2 cellular contexts compared by ENCODE assay signal in the genomic region with DNA sequence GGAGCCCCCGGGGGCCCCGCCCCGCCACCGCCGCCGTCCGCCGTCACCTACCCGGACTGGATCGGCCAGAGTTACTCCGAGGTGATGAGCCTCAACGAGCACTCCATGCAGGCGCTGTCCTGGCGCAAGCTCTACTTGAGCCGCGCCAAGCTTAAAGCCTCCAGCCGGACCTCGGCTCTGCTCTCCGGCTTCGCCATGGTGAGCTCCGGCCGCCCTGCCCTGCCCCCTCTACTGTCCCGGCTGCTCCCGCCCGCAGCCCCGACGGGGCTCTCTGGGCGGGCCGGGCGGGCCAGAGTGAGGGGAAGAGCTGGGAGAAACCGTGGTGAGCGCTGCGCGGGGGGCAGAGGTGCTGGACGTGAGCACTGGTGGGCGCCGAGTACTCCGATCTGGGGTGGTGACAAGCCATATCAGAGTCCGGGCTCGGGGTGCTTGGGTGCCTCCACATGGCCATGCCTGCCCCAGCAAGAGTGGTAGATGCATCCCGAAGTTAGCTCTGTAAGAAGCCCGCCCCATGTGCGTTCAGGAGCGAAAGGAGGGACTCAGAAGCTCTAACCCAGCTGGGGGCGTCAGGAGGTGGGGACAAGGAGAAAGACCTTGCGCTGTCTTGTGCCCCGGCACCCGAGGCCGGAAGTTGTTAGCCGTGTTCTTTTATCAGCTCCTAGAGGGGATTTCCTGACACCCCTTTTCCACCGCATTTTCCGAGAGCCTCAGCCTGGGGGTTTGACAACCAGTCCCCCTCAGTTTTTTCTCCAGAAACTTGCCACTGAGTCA.
TF ChIP-seq lines count a peak whose summit lies in the region.

No MANE protein-coding gene starts in this region.

TF ChIP-seq in A549, 52 proteins besides CTCF, POLR2A, EP300 and RAD21:
- TF ChIP-seq FOSB (CRISPR knock-in tag; IDR thresholded peaks at IDR 0.05) (no peak), ZNF302 (CRISPR knock-in tag; IDR thresholded peaks at IDR 0.05) (no peak), RARB (CRISPR knock-in tag; IDR thresholded peaks at IDR 0.05) (no peak), JUN (IDR thresholded peaks at IDR 0.05) (peak in 1 of 2 experiments; percentile 43; a peak in 2 of 5 replicates), CHD2 (IDR thresholded peaks at IDR 0.05; ENCODE audit: low read length, partially characterized antibody) (no peak), JUNB (IDR thresholded peaks at IDR 0.05) (no peak), NFE2L2 (conservative IDR thresholded peaks at IDR 0.05; ENCODE audit: low read length) (no peak), MAZ (IDR thresholded peaks at IDR 0.05; ENCODE audit: borderline replicate concordance, low read depth, low read length) (no peak), ZFP36 (IDR thresholded peaks at IDR 0.05; ENCODE audit: borderline replicate concordance, partially characterized antibody) (no peak), EHMT2 (IDR thresholded peaks at IDR 0.05; ENCODE audit: low read depth) (no peak), SREBF2 (IDR thresholded peaks at IDR 0.05) (no peak), NPAS2 (CRISPR knock-in tag; IDR thresholded peaks at IDR 0.05; ENCODE audit: borderline replicate concordance) (no peak), HDAC2 (IDR thresholded peaks at IDR 0.05) (no peak)
- TF ChIP-seq, protein P1, sequence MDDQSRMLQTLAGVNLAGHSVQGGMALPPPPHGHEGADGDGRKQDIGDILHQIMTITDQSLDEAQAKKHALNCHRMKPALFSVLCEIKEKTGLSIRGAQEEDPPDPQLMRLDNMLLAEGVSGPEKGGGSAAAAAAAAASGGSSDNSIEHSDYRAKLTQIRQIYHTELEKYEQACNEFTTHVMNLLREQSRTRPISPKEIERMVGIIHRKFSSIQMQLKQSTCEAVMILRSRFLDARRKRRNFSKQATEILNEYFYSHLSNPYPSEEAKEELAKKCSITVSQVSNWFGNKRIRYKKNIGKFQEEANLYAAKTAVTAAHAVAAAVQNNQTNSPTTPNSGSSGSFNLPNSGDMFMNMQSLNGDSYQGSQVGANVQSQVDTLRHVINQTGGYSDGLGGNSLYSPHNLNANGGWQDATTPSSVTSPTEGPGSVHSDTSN (IDR thresholded peaks at IDR 0.05), result no peak
- TF ChIP-seq, protein P2, sequence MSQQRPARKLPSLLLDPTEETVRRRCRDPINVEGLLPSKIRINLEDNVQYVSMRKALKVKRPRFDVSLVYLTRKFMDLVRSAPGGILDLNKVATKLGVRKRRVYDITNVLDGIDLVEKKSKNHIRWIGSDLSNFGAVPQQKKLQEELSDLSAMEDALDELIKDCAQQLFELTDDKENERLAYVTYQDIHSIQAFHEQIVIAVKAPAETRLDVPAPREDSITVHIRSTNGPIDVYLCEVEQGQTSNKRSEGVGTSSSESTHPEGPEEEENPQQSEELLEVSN (IDR thresholded peaks at IDR 0.05; ENCODE audit: borderline replicate concordance, low read depth), result peak; percentile 55; the same call in 1 of the 2 replicates
- TF ChIP-seq, protein P3, sequence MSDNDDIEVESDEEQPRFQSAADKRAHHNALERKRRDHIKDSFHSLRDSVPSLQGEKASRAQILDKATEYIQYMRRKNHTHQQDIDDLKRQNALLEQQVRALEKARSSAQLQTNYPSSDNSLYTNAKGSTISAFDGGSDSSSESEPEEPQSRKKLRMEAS (IDR thresholded peaks at IDR 0.05), result peak; percentile 77
TF ChIP-seq in A549: peak in this region for 3.

TF ChIP-seq in H1, 55 proteins besides CTCF, POLR2A, EP300 and RAD21:
- TF ChIP-seq PHF8 (conservative IDR thresholded peaks at IDR 0.05; ENCODE audit: low read depth, low read length), result 0 out of 2 replicates have a peak, but pooled peaks have one; percentile 42
- TF ChIP-seq, protein P3 (IDR thresholded peaks at IDR 0.05), result peak; percentile 67; the same call in 1 of the 2 replicates
- TF ChIP-seq KDM4A (IDR thresholded peaks at IDR 0.05; ENCODE audit: low read depth, low read length, severe bottlenecking), result peak; percentile 51
- no peak for TF ChIP-seq HDAC6 (IDR thresholded peaks at IDR 0.05; ENCODE audit: low read depth, low read length)
- peak; percentile 23; the same call in 1 of the 2 replicates for TF ChIP-seq POLR2AphosphoS5 (IDR thresholded peaks at IDR 0.05; ENCODE audit: low read depth, low read length)
- peak; percentile 21 to 80; a peak in 1 of 4 replicates for TF ChIP-seq SIN3A (conservative IDR thresholded peaks at IDR 0.05 in 1 of 2, IDR thresholded peaks at IDR 0.05 in 1 of 2; ENCODE audit: low read depth in 1 of 2, low read length in 2 of 2)
- TF ChIP-seq CHD2 (IDR thresholded peaks at IDR 0.05; ENCODE audit: low read length), result no peak
- peak; percentile 51 for TF ChIP-seq SAP30 (IDR thresholded peaks at IDR 0.05; ENCODE audit: insufficient read depth, insufficient replicate concordance, low read length)
